In genomic region chr3:184334470-184335158, GRCh38 we compare ENCODE assay signal across 8 cellular contexts. TPM values are rescaled to one million over a fixed set of nuclear protein-coding genes. Genes with fewer than 3 reads are reported as not detected.
DNase-seq lines count a peak whose midpoint lies in the region; ATAC-seq and TF ChIP-seq lines count a peak whose summit lies in the region.

No MANE protein-coding gene starts in this region.

- ATAC-seq in heart right ventricle (no peak), HG03135 (IDR thresholded peaks at IDR 0.05; ENCODE audit: unreplicated experiment) (no peak)
- peak; percentile 82 for ATAC-seq in activated T-helper 17 cell treated with anti-CD3 and anti-CD28 coated beads, Interleukin-2, amount 50 U/mL, for 72 hours (replicated peaks)

- intact Hi-C loops in heart right ventricle (cut with DNase I) (loop anchor here in 2 of 10 donors (2.0 to 10.0 kb wide), 2 partner anchors 20 to 150 kb away; partner anchors contain the start of genes ABCF3 (in 1 of the 2) and EIF4G1 (in 1 of the 2)), cardiac septum (cut with DNase I) (no loop called here)

- TF ChIP-seq CTCF in heart right ventricle (IDR thresholded peaks at IDR 0.05) = no peak
- TF ChIP-seq CTCF in glutamatergic neuron (IDR thresholded peaks at IDR 0.05; ENCODE audit: partially characterized antibody, unreplicated experiment) = no peak

- H3K27ac ChIP-seq in heart right ventricle = peak overlapping the region in 8 of 10 donors; percentile 94 to 99 (median 96)

- no peaks in the 10 kb centered on the region for H3K9me3 Mint-ChIP-seq in activated T-helper 17 cell treated with anti-CD3 and anti-CD28 coated beads, Interleukin-2, amount 50 U/mL, for 72 hours
- H3K9me3 Mint-ChIP-seq in glutamatergic neuron (ENCODE audit: unreplicated experiment) = peaks cover 18% of the 10 kb centered on the region

- WGBS in heart right ventricle, 2 donors = 84 to 87% methylated on average over 15 of the region's 15 CpGs

- peak overlapping the region; percentile 81 for H3K4me3 Mint-ChIP-seq in activated T-helper 17 cell treated with anti-CD3 and anti-CD28 coated beads, Interleukin-2, amount 50 U/mL, for 72 hours
- H3K4me3 Mint-ChIP-seq in glutamatergic neuron (ENCODE audit: unreplicated experiment) = peak overlapping the region; percentile 37

- no peaks in the 10 kb centered on the region for H3K27me3 ChIP-seq in heart right ventricle

- H3K4me1 ChIP-seq in heart right ventricle = peaks cover 18 to 61% (median 45%) of the 10 kb centered on the region in 9 donors

- H3K4me3 ChIP-seq in heart right ventricle = no peak overlapping the region

- peaks cover 0 to 59% (median 47%) of the 10 kb centered on the region in 9 donors for H3K36me3 ChIP-seq in heart right ventricle

- peaks cover 60% of the 10 kb centered on the region for H3K36me3 Mint-ChIP-seq in activated T-helper 17 cell treated with anti-CD3 and anti-CD28 coated beads, Interleukin-2, amount 50 U/mL, for 72 hours (ENCODE audit: low read depth)
- no peaks in the 10 kb centered on the region for H3K36me3 Mint-ChIP-seq in glutamatergic neuron (ENCODE audit: unreplicated experiment)

- no peaks in the 10 kb centered on the region for H3K9me3 ChIP-seq in heart right ventricle

- H3K27ac Mint-ChIP-seq in activated T-helper 17 cell treated with anti-CD3 and anti-CD28 coated beads, Interleukin-2, amount 50 U/mL, for 72 hours = peak overlapping the region; percentile 69
- H3K27ac Mint-ChIP-seq in glutamatergic neuron (ENCODE audit: unreplicated experiment) = peak overlapping the region; percentile 46

- peaks cover 42% of the 10 kb centered on the region for H3K4me1 Mint-ChIP-seq in activated T-helper 17 cell treated with anti-CD3 and anti-CD28 coated beads, Interleukin-2, amount 50 U/mL, for 72 hours
- H3K4me1 Mint-ChIP-seq in glutamatergic neuron (ENCODE audit: low read depth, unreplicated experiment) = peaks cover 26% of the 10 kb centered on the region

- H3K27me3 Mint-ChIP-seq in activated T-helper 17 cell treated with anti-CD3 and anti-CD28 coated beads, Interleukin-2, amount 50 U/mL, for 72 hours = no peaks in the 10 kb centered on the region
- H3K27me3 Mint-ChIP-seq in glutamatergic neuron (ENCODE audit: unreplicated experiment) = peaks cover 16% of the 10 kb centered on the region

- DNase-seq in heart right ventricle = no peak
- DNase-seq in cardiac septum (ENCODE audit: low spot score) = no peak
- DNase-seq in glutamatergic neuron = no peak
- DNase-seq in stimulated activated CD4-positive, alpha-beta T cell treated with anti-CD3 and anti-CD28 coated beads, TNF-alpha, amount 100 ng/mL, for 48 hours (ENCODE audit: low read depth in 3 of 3) = peak in 2 of 3 donors; percentile 31 to 43
- no peak for DNase-seq in NCI-H82 (lab: John Stamatoyannopoulos, UW)
- no peak for DNase-seq in NCI-H2171 (lab: John Stamatoyannopoulos, UW)

RNA-seq across cellular contexts. Expression of gene FAM131A, which starts 2.8 kb away (rescaled TPM):
- total RNA-seq in heart right ventricle (10 to 100 TPM; 23.0 to 36.5 (median 26.7) TPM), cardiac septum (43.3 TPM), glutamatergic neuron (ENCODE audit: unreplicated experiment) (51.4 TPM)
- 10 to 100 TPM; 21.6 to 32.5 TPM for polyA plus RNA-seq in heart right ventricle
- 1 to 10 TPM; 2.5 to 6.7 TPM for total RNA-seq in activated T-helper 17 cell treated with anti-CD3 and anti-CD28 coated beads, Interleukin-2, amount 50 U/mL, for 72 hours

RNA-seq across cellular contexts. Expression of gene EIF4G1, which starts 20.2 kb away (rescaled TPM):
- total RNA-seq in heart right ventricle (100 to 1,000 TPM; 203 to 316 (median 209) TPM), cardiac septum (284 TPM), glutamatergic neuron (ENCODE audit: unreplicated experiment) (346 TPM)
- polyA plus RNA-seq in heart right ventricle = 100 to 1,000 TPM; 142 to 277 TPM
- 100 to 1,000 TPM; 242 to 551 TPM for total RNA-seq in activated T-helper 17 cell treated with anti-CD3 and anti-CD28 coated beads, Interleukin-2, amount 50 U/mL, for 72 hours

RNA-seq across cellular contexts. Expression of gene CLCN2, which starts 26.8 kb away (rescaled TPM):
- 1 to 10 TPM; 1.3 to 3.0 (median 2.4) TPM for total RNA-seq in heart right ventricle
- 1 to 10 TPM; 1.6 to 8.4 TPM for polyA plus RNA-seq in heart right ventricle
- 3.1 TPM for total RNA-seq in cardiac septum
- total RNA-seq in activated T-helper 17 cell treated with anti-CD3 and anti-CD28 coated beads, Interleukin-2, amount 50 U/mL, for 72 hours = 10 to 100 TPM in 1 of 2 donors, 1 to 10 TPM in 1; 9.5 to 13.7 TPM
- 17.8 TPM for total RNA-seq in glutamatergic neuron (ENCODE audit: unreplicated experiment)

RNA-seq across cellular contexts. Expression of gene POLR2H, which starts 26.9 kb away (rescaled TPM):
- 10 to 100 TPM; 17.4 to 31.0 (median 22.9) TPM for total RNA-seq in heart right ventricle
- 10 to 100 TPM; 55.1 to 63.7 TPM for polyA plus RNA-seq in heart right ventricle
- total RNA-seq in cardiac septum = 23.2 TPM
- 100 to 1,000 TPM; 156 to 183 TPM for total RNA-seq in activated T-helper 17 cell treated with anti-CD3 and anti-CD28 coated beads, Interleukin-2, amount 50 U/mL, for 72 hours
- 48.1 TPM for total RNA-seq in glutamatergic neuron (ENCODE audit: unreplicated experiment)

RNA-seq across cellular contexts. Expression of gene PSMD2, which starts 35.6 kb away (rescaled TPM):
- total RNA-seq in heart right ventricle (100 to 1,000 TPM; 210 to 254 (median 231) TPM), cardiac septum (217 TPM), glutamatergic neuron (ENCODE audit: unreplicated experiment) (338 TPM)
- 100 to 1,000 TPM in 1 of 2 donors, 10 to 100 TPM in 1; 49.0 to 288 TPM for polyA plus RNA-seq in heart right ventricle
- total RNA-seq in activated T-helper 17 cell treated with anti-CD3 and anti-CD28 coated beads, Interleukin-2, amount 50 U/mL, for 72 hours = 100 to 1,000 TPM; 143 to 311 TPM

Comparison
In these comparisons a context has a peak if more than half of its experiments do, and no peak if none do; other contexts are left out.
1. DNase-seq: peak in stimulated activated CD4-positive, alpha-beta T cell treated with anti-CD3 and anti-CD28 coated beads, TNF-alpha, amount 100 ng/mL, for 48 hours (2 of 3); none in heart right ventricle (0 of 2), cardiac septum (single experiment), glutamatergic neuron (single experiment), NCI-H82 (single experiment) and NCI-H2171 (single experiment).